ENCODE assay signal across 11 cellular contexts in genomic region chr6:133286765-133287164, GRCh38. TPM values are rescaled to one million over a fixed set of nuclear protein-coding genes. Genes with fewer than 3 reads are reported as not detected.
DNase-seq lines count a peak whose midpoint lies in the region; ATAC-seq, FAIRE-seq and TF ChIP-seq lines count a peak whose summit lies in the region.
"Had no signal": no experiment of that assay in that cellular context is flagged by ENCODE, and none has a peak within 500 bp of the region (broad histone marks: within the 10 kb centered on the region; RNA-seq: fewer than 3 reads in every experiment).

No MANE protein-coding gene starts in this region.

- no peaks in the 10 kb centered on the region for H4K20me1 ChIP-seq in OCI-LY1 (ENCODE audit: insufficient read depth, low read length)

- no peak for FAIRE-seq in kidney (lab: Jason Lieb, UNC)

- TF ChIP-seq CTCF in OCI-LY1 (IDR thresholded peaks at IDR 0.05; ENCODE audit: low read length): peak; percentile 34
- TF ChIP-seq CTCF in fibroblast of pulmonary artery (IDR thresholded peaks at IDR 0.05; ENCODE audit: low read length, missing control alignments): peak; percentile 60
- TF ChIP-seq CTCF in kidney (IDR thresholded peaks at IDR 0.05; ENCODE audit: borderline replicate concordance, extremely low read depth, insufficient read depth): no peak
- TF ChIP-seq CTCF in uterus (IDR thresholded peaks at IDR 0.05): no peak

- no peaks in the 10 kb centered on the region; the same call in 1 of the 2 replicates for H3F3A ChIP-seq in OCI-LY1 (ENCODE audit: insufficient read depth, low read length)

- H3K9me3 ChIP-seq in OCI-LY1 (ENCODE audit: low read length): no peaks in the 10 kb centered on the region
- H3K9me3 ChIP-seq in kidney (ENCODE audit: control insufficient read depth in 1 of 2, low read length in 2 of 2): no peaks in the 10 kb centered on the region
- H3K9me3 ChIP-seq in uterus: no peaks in the 10 kb centered on the region
- H3K9me3 ChIP-seq in aorta (ENCODE audit: control insufficient read depth, low read length): no peaks in the 10 kb centered on the region

- H3K4me3 ChIP-seq in OCI-LY1 (ENCODE audit: low read depth, low read length, poor library complexity, severe bottlenecking) (no peak overlapping the region), fibroblast of pulmonary artery (replicated peaks; ENCODE audit: low read depth, low read length) (no peak overlapping the region), kidney (ENCODE audit: low read length in 2 of 2) (no peak overlapping the region), uterus (no peak overlapping the region), aorta (ENCODE audit: low read length in 2 of 2) (no peak overlapping the region)

- H3K4me1 ChIP-seq in OCI-LY1 (ENCODE audit: insufficient read depth, low read length, severe bottlenecking): no peaks in the 10 kb centered on the region
- H3K4me1 ChIP-seq in kidney (ENCODE audit: control insufficient read depth in 1 of 2, insufficient read depth in 1 of 2, low read depth in 1 of 2, low read length in 2 of 2): no peaks in the 10 kb centered on the region
- no peaks in the 10 kb centered on the region for H3K4me1 ChIP-seq in uterus
- H3K4me1 ChIP-seq in aorta (ENCODE audit: control insufficient read depth in 1 of 2, insufficient read depth in 2 of 2, low read length in 2 of 2): no peaks in the 10 kb centered on the region

- no peak overlapping the region for H3K4me2 ChIP-seq in OCI-LY1 (ENCODE audit: low read length)

- H3K79me2 ChIP-seq in OCI-LY1 (ENCODE audit: insufficient read depth, low read length): no peaks in the 10 kb centered on the region

- no peak overlapping the region for H3K27ac ChIP-seq in OCI-LY1 (ENCODE audit: low read depth, low read length, poor library complexity, severe bottlenecking)
- H3K27ac ChIP-seq in kidney (ENCODE audit: low read depth in 2 of 2, low read length in 2 of 2): no peak overlapping the region
- H3K27ac ChIP-seq in uterus: no peak overlapping the region
- no peak overlapping the region for H3K27ac ChIP-seq in aorta (ENCODE audit: low read depth in 1 of 2, low read length in 2 of 2)

- H3K9me2 ChIP-seq in OCI-LY1 (ENCODE audit: low read depth, low read length): no peaks in the 10 kb centered on the region

- 13 to 20% methylated on average over 1 of the region's 1 CpG for WGBS in aorta, 2 donors

- peak; percentile 22 for ATAC-seq in left ventricle myocardium superior
- no peak for ATAC-seq in Right ventricle myocardium superior (ENCODE audit: poor library complexity)
- ATAC-seq in aorta (ENCODE audit: low FRiP score): no peak

- H2AFZ ChIP-seq in OCI-LY1 (ENCODE audit: low read length): no peak overlapping the region

- H3K27me3 ChIP-seq in OCI-LY1 (ENCODE audit: insufficient read depth, low read length) (no peaks in the 10 kb centered on the region), uterus (no peaks in the 10 kb centered on the region), aorta (ENCODE audit: control insufficient read depth in 1 of 2, insufficient read depth in 2 of 2, low read length in 1 of 2) (no peaks in the 10 kb centered on the region)

- H3K36me3 ChIP-seq in OCI-LY1 (ENCODE audit: insufficient read depth, low read length) (no peaks in the 10 kb centered on the region), kidney (ENCODE audit: control insufficient read depth in 1 of 2, insufficient read depth in 2 of 2, low read length in 2 of 2) (no peaks in the 10 kb centered on the region), uterus (no peaks in the 10 kb centered on the region), aorta (ENCODE audit: control insufficient read depth in 1 of 2, insufficient read depth in 2 of 2, low read length in 1 of 2) (no peaks in the 10 kb centered on the region)

- no peak for TF ChIP-seq POLR2A in uterus (IDR thresholded peaks at IDR 0.05)

- H3K9ac ChIP-seq in OCI-LY1 (ENCODE audit: low read length) (no peak overlapping the region), kidney (ENCODE audit: low read length in 2 of 2) (no peak overlapping the region)

- DNase-seq in left ventricle myocardium superior (no peak), Right ventricle myocardium superior (no peak), fibroblast of pulmonary artery (ENCODE audit: low read depth) (peak; percentile 48), kidney (no peak), uterus (no peak), aorta (no peak)
- DNase-seq in effector CD4-positive, alpha-beta T cell: no peak
- DNase-seq: GDM1; NCI-H774; stimulated activated CD4-positive, alpha-beta T cell treated with anti-CD3 and anti-CD28 coated beads, Interleukin-2, amount 100 ng/mL, for 48 hours had no signal

- intact Hi-C loops in left ventricle myocardium superior (cut with micrococcal nuclease): no loop called here
- intact Hi-C loops in Right ventricle myocardium superior (cut with DNase I): no loop called here
- intact Hi-C loops in kidney (cut with DNase I): no loop called here
- intact Hi-C loops in uterus (cut with DNase I; ENCODE audit: low total_unique reads): no loop called here
- intact Hi-C loops in aorta (cut with DNase I): no loop called here

RNA-seq across cellular contexts. Expression of gene EYA4, which starts 45.6 kb away (rescaled TPM):
- total RNA-seq in left ventricle myocardium superior: 20.2 TPM
- total RNA-seq in Right ventricle myocardium superior: 20.4 TPM
- total RNA-seq in kidney: 5.0 TPM
- polyA plus RNA-seq in kidney (ENCODE audit: insufficient read depth, low read depth, low replicate concordance): 0.99 TPM
- total RNA-seq in uterus: 1 to 10 TPM in 3 of 4 donors, not detected in 1; 2.0 to 8.8 (median 8.4) TPM
- total RNA-seq in aorta: 1 to 10 TPM; 1.7 to 4.4 TPM
- not detected for polyA plus RNA-seq in aorta

Comparison
In these comparisons a context has a peak if more than half of its experiments do, and no peak if none do; other contexts are left out.
1. CTCF ChIP-seq: peak in OCI-LY1 (single experiment) and fibroblast of pulmonary artery (single experiment); none in kidney (single experiment) and uterus (0 of 4).